24 cellular contexts compared by ENCODE assay signal in the genomic region with DNA sequence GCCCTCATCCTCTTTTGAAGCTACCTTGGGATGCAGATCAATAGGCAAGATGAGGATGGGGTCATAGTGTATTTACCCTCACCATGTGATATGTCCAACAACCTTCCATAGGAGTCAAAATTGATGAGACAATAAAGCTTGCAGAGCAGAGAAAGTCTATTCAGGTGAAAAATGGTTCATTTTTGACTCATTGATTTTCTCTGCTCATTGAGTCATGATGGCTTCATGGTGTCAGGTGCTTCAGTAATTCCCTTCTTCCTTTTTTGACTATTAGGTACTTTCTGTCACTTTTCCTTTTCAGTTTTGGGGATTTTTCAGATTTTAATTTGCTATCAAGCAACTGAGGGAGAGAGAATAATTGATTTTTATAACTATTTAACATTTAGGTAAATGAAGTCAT. TPM values are rescaled to one million over a fixed set of nuclear protein-coding genes. Genes with fewer than 3 reads are reported as not detected.
DNase-seq lines count a peak whose midpoint lies in the region; ATAC-seq and TF ChIP-seq lines count a peak whose summit lies in the region.
"Had no signal": no experiment of that assay in that cellular context is flagged by ENCODE, and none has a peak within 500 bp of the region (broad histone marks: within the 10 kb centered on the region; RNA-seq: fewer than 3 reads in every experiment).

No MANE protein-coding gene starts in this region.

- no peaks in the 10 kb centered on the region for H3K36me3 Mint-ChIP-seq in activated CD8-positive, alpha-beta T cell treated with anti-CD3 and anti-CD28 coated beads for 36 hours (ENCODE audit: low read depth)
- H3K36me3 Mint-ChIP-seq in activated CD8-positive, alpha-beta T cell treated with anti-CD3 and anti-CD28 coated beads, Interleukin-2, amount 10 ng/mL, durations not matched to agents 7 days and 5 days (ENCODE audit: low read depth) = no peaks in the 10 kb centered on the region
- no peaks in the 10 kb centered on the region for H3K36me3 Mint-ChIP-seq in activated naive CD4-positive, alpha-beta T cell treated with anti-CD3 and anti-CD28 coated beads, Interleukin-2, amount 50 U/mL, for 72 hours
- H3K36me3 Mint-ChIP-seq in activated T-helper 1 cell treated with anti-CD3 and anti-CD28 coated beads, Interleukin-12 subunit alpha, Interleukin-12 subunit beta, Interleukin-2, Interleukin-4 antibody, amounts not matched to agents 30 ng/mL and 10 ng/mL and 1 ng/mL, durations not matched to agents 14 hours and 24 hours and 36 hours (ENCODE audit: low read depth) = peaks cover 1% of the 10 kb centered on the region
- no peaks in the 10 kb centered on the region for H3K36me3 Mint-ChIP-seq in stimulated activated naive CD8-positive, alpha-beta T cell treated with anti-CD3 and anti-CD28 coated beads, Interleukin-15, Interleukin-2, amounts not matched to agents 100 ng/mL and 50 ng/mL, for 24 hours (ENCODE audit: low read depth)
- H3K36me3 Mint-ChIP-seq: CD4-positive, CD25-positive, alpha-beta regulatory T cell had no signal

- peaks cover 7% of the 10 kb centered on the region for H3K27me3 Mint-ChIP-seq in activated CD8-positive, alpha-beta T cell treated with anti-CD3 and anti-CD28 coated beads for 36 hours
- peaks cover 17% of the 10 kb centered on the region for H3K27me3 Mint-ChIP-seq in activated CD8-positive, alpha-beta T cell treated with anti-CD3 and anti-CD28 coated beads, Interleukin-2, amount 10 ng/mL, durations not matched to agents 7 days and 5 days (ENCODE audit: low read depth)
- H3K27me3 Mint-ChIP-seq in activated T-helper 1 cell treated with anti-CD3 and anti-CD28 coated beads, Interleukin-12 subunit alpha, Interleukin-12 subunit beta, Interleukin-2, Interleukin-4 antibody, amounts not matched to agents 30 ng/mL and 10 ng/mL and 1 ng/mL, durations not matched to agents 14 hours and 24 hours and 36 hours (ENCODE audit: insufficient read depth) = no peaks in the 10 kb centered on the region
- H3K27me3 Mint-ChIP-seq in stimulated activated naive CD8-positive, alpha-beta T cell treated with anti-CD3 and anti-CD28 coated beads, Interleukin-15, Interleukin-2, amounts not matched to agents 100 ng/mL and 50 ng/mL, for 24 hours = peaks cover 3% of the 10 kb centered on the region

- H3K4me3 Mint-ChIP-seq in activated CD8-positive, alpha-beta T cell treated with anti-CD3 and anti-CD28 coated beads for 36 hours = no peak overlapping the region
- H3K4me3 Mint-ChIP-seq in activated CD8-positive, alpha-beta T cell treated with anti-CD3 and anti-CD28 coated beads, Interleukin-2, amount 10 ng/mL, durations not matched to agents 7 days and 5 days = no peak overlapping the region
- H3K4me3 Mint-ChIP-seq in activated T-helper 1 cell treated with anti-CD3 and anti-CD28 coated beads, Interleukin-12 subunit alpha, Interleukin-12 subunit beta, Interleukin-2, Interleukin-4 antibody, amounts not matched to agents 30 ng/mL and 10 ng/mL and 1 ng/mL, durations not matched to agents 14 hours and 24 hours and 36 hours = peak overlapping the region; percentile 30
- peak overlapping the region; percentile 4 for H3K4me3 Mint-ChIP-seq in stimulated activated naive CD8-positive, alpha-beta T cell treated with anti-CD3 and anti-CD28 coated beads, Interleukin-15, Interleukin-2, amounts not matched to agents 100 ng/mL and 50 ng/mL, for 24 hours
- H3K4me3 Mint-ChIP-seq: CD4-positive, CD25-positive, alpha-beta regulatory T cell had no signal

- no peaks in the 10 kb centered on the region for H3K9me3 Mint-ChIP-seq in activated CD8-positive, alpha-beta T cell treated with anti-CD3 and anti-CD28 coated beads for 36 hours
- H3K9me3 Mint-ChIP-seq in activated CD8-positive, alpha-beta T cell treated with anti-CD3 and anti-CD28 coated beads, Interleukin-2, amount 10 ng/mL, durations not matched to agents 7 days and 5 days (ENCODE audit: insufficient read depth) = no peaks in the 10 kb centered on the region
- peaks cover 4% of the 10 kb centered on the region in 2 donors for H3K9me3 Mint-ChIP-seq in activated naive CD4-positive, alpha-beta T cell treated with anti-CD3 and anti-CD28 coated beads, Interleukin-2, amount 50 U/mL, for 72 hours
- no peaks in the 10 kb centered on the region for H3K9me3 Mint-ChIP-seq in activated T-helper 1 cell treated with anti-CD3 and anti-CD28 coated beads, Interleukin-12 subunit alpha, Interleukin-12 subunit beta, Interleukin-2, Interleukin-4 antibody, amounts not matched to agents 30 ng/mL and 10 ng/mL and 1 ng/mL, durations not matched to agents 14 hours and 24 hours and 36 hours
- H3K9me3 Mint-ChIP-seq in stimulated activated naive CD8-positive, alpha-beta T cell treated with anti-CD3 and anti-CD28 coated beads, Interleukin-15, Interleukin-2, amounts not matched to agents 100 ng/mL and 50 ng/mL, for 24 hours = peaks cover 4% of the 10 kb centered on the region

- DNase-seq in activated CD8-positive, alpha-beta T cell treated with anti-CD3 and anti-CD28 coated beads for 36 hours = no peak
- no peak for DNase-seq in activated CD8-positive, alpha-beta T cell treated with anti-CD3 and anti-CD28 coated beads, Interleukin-2, amount 10 ng/mL, durations not matched to agents 7 days and 5 days
- no peak for DNase-seq in activated naive CD4-positive, alpha-beta T cell treated with anti-CD3 and anti-CD28 coated beads, Interleukin-2, amount 50 U/mL, for 72 hours (ENCODE audit: low spot score in 2 of 2)
- DNase-seq in activated naive CD4-positive, alpha-beta T cell treated with anti-CD3 and anti-CD28 coated beads, Interleukin-2, amount 50 U/mL, for 16 hours = no peak
- DNase-seq in activated T-helper 1 cell treated with anti-CD3 and anti-CD28 coated beads, Interleukin-12 subunit alpha, Interleukin-12 subunit beta, Interleukin-2, Interleukin-4 antibody, amounts not matched to agents 30 ng/mL and 10 ng/mL and 1 ng/mL, durations not matched to agents 14 hours and 24 hours and 36 hours (ENCODE audit: low spot score) = no peak
- no peak for DNase-seq in NCI-H187 (lab: John Stamatoyannopoulos, UW)
- DNase-seq: CD4-positive, CD25-positive, alpha-beta regulatory T cell; DMS53; HCEC 1CT; IMR-90; KG1; MM.1S; NCI-H2029 treated with DMSO at 0.1 percent for 48 hours; NCI-H446 treated with DMSO at 0.1 percent for 48 hours; NCI-H526; NCI-H82; Right ventricle myocardium superior; RPMI8226 had no signal

- intact Hi-C loops in activated CD8-positive, alpha-beta T cell treated with anti-CD3 and anti-CD28 coated beads for 36 hours (cut with micrococcal nuclease) = no loop called here
- intact Hi-C loops in activated T-helper 1 cell treated with anti-CD3 and anti-CD28 coated beads, Interleukin-12 subunit alpha, Interleukin-12 subunit beta, Interleukin-2, Interleukin-4 antibody, amounts not matched to agents 30 ng/mL and 10 ng/mL and 1 ng/mL, durations not matched to agents 14 hours and 24 hours and 36 hours (cut with micrococcal nuclease) = loop anchor here (1.0 kb wide), 1 partner anchor 30 kb away; no protein-coding TSS in a partner anchor

- no peak overlapping the region for H3K27ac Mint-ChIP-seq in activated CD8-positive, alpha-beta T cell treated with anti-CD3 and anti-CD28 coated beads for 36 hours
- H3K27ac Mint-ChIP-seq in activated CD8-positive, alpha-beta T cell treated with anti-CD3 and anti-CD28 coated beads, Interleukin-2, amount 10 ng/mL, durations not matched to agents 7 days and 5 days = no peak overlapping the region
- H3K27ac Mint-ChIP-seq in activated naive CD4-positive, alpha-beta T cell treated with anti-CD3 and anti-CD28 coated beads, Interleukin-2, amount 50 U/mL, for 72 hours = peak overlapping the region; percentile 72 to 85
- H3K27ac Mint-ChIP-seq in activated T-helper 1 cell treated with anti-CD3 and anti-CD28 coated beads, Interleukin-12 subunit alpha, Interleukin-12 subunit beta, Interleukin-2, Interleukin-4 antibody, amounts not matched to agents 30 ng/mL and 10 ng/mL and 1 ng/mL, durations not matched to agents 14 hours and 24 hours and 36 hours = peak overlapping the region; percentile 79
- peak overlapping the region; percentile 71 for H3K27ac Mint-ChIP-seq in stimulated activated naive CD8-positive, alpha-beta T cell treated with anti-CD3 and anti-CD28 coated beads, Interleukin-15, Interleukin-2, amounts not matched to agents 100 ng/mL and 50 ng/mL, for 24 hours
- H3K27ac Mint-ChIP-seq: CD4-positive, CD25-positive, alpha-beta regulatory T cell had no signal

- POLR2A ChIA-PET in activated CD8-positive, alpha-beta T cell treated with anti-CD3 and anti-CD28 coated beads for 36 hours (lab: Charles Lee) = no interaction called here
- POLR2A ChIA-PET in activated CD8-positive, alpha-beta T cell treated with anti-CD3 and anti-CD28 coated beads, Interleukin-2, amount 10 ng/mL, durations not matched to agents 7 days and 5 days (lab: Charles Lee) = no interaction called here

- CTCF ChIA-PET in activated CD8-positive, alpha-beta T cell treated with anti-CD3 and anti-CD28 coated beads for 36 hours (lab: Charles Lee) = interaction anchor here (0.9 to 1.5 kb wide), 2 partner anchors 10 to 65 kb away, joined by 3 to 5 read pairs; no protein-coding TSS in a partner anchor
- CTCF ChIA-PET in activated CD8-positive, alpha-beta T cell treated with anti-CD3 and anti-CD28 coated beads, Interleukin-2, amount 10 ng/mL, durations not matched to agents 7 days and 5 days (lab: Charles Lee) = no interaction called here

- peaks cover 32% of the 10 kb centered on the region for H3K4me1 Mint-ChIP-seq in activated CD8-positive, alpha-beta T cell treated with anti-CD3 and anti-CD28 coated beads for 36 hours (ENCODE audit: low read depth)
- H3K4me1 Mint-ChIP-seq in activated CD8-positive, alpha-beta T cell treated with anti-CD3 and anti-CD28 coated beads, Interleukin-2, amount 10 ng/mL, durations not matched to agents 7 days and 5 days (ENCODE audit: low read depth) = peaks cover 14% of the 10 kb centered on the region
- peaks cover 50% of the 10 kb centered on the region for H3K4me1 Mint-ChIP-seq in activated T-helper 1 cell treated with anti-CD3 and anti-CD28 coated beads, Interleukin-12 subunit alpha, Interleukin-12 subunit beta, Interleukin-2, Interleukin-4 antibody, amounts not matched to agents 30 ng/mL and 10 ng/mL and 1 ng/mL, durations not matched to agents 14 hours and 24 hours and 36 hours (ENCODE audit: low read depth)
- peaks cover 47% of the 10 kb centered on the region for H3K4me1 Mint-ChIP-seq in stimulated activated naive CD8-positive, alpha-beta T cell treated with anti-CD3 and anti-CD28 coated beads, Interleukin-15, Interleukin-2, amounts not matched to agents 100 ng/mL and 50 ng/mL, for 24 hours (ENCODE audit: low read depth)

- peak; percentile 41 for ATAC-seq in activated CD8-positive, alpha-beta T cell treated with anti-CD3 and anti-CD28 coated beads for 36 hours
- ATAC-seq in activated CD8-positive, alpha-beta T cell treated with anti-CD3 and anti-CD28 coated beads, Interleukin-2, amount 10 ng/mL, durations not matched to agents 7 days and 5 days = no peak
- peak; percentile 70 to 78 for ATAC-seq in activated naive CD4-positive, alpha-beta T cell treated with anti-CD3 and anti-CD28 coated beads, Interleukin-2, amount 50 U/mL, for 72 hours
- ATAC-seq in HG02938 (IDR thresholded peaks at IDR 0.05; ENCODE audit: unreplicated experiment) = no peak

- no peak for TF ChIP-seq CTCF in activated CD8-positive, alpha-beta T cell treated with anti-CD3 and anti-CD28 coated beads for 36 hours (IDR thresholded peaks at IDR 0.05)

RNA-seq across cellular contexts. Expression of gene IL2, which starts 55.9 kb away (rescaled TPM):
- total RNA-seq in activated CD8-positive, alpha-beta T cell treated with anti-CD3 and anti-CD28 coated beads for 36 hours = 1 to 10 TPM; 5.4 to 8.9 TPM
- total RNA-seq in activated CD8-positive, alpha-beta T cell treated with anti-CD3 and anti-CD28 coated beads, Interleukin-2, amount 10 ng/mL, durations not matched to agents 7 days and 5 days = under 1 TPM in 1 of 2 experiments, not detected in 1; 0.60 TPM
- 100 to 1,000 TPM; 110 to 171 TPM for total RNA-seq in activated naive CD4-positive, alpha-beta T cell treated with anti-CD3 and anti-CD28 coated beads, Interleukin-2, amount 50 U/mL, for 72 hours
- total RNA-seq in activated T-helper 1 cell treated with anti-CD3 and anti-CD28 coated beads, Interleukin-12 subunit alpha, Interleukin-12 subunit beta, Interleukin-2, Interleukin-4 antibody, amounts not matched to agents 30 ng/mL and 10 ng/mL and 1 ng/mL, durations not matched to agents 14 hours and 24 hours and 36 hours = 595 and 611 TPM in 2 replicates
- total RNA-seq: Daoy, G401, H1, IMR-90, Right ventricle myocardium superior, SJSA1 had no signal

Comparison
In these comparisons a context has a peak if more than half of its experiments do, and no peak if none do; other contexts are left out.
1. ATAC-seq: peak in activated CD8-positive, alpha-beta T cell treated with anti-CD3 and anti-CD28 coated beads for 36 hours (single experiment) and activated naive CD4-positive, alpha-beta T cell treated with anti-CD3 and anti-CD28 coated beads, Interleukin-2, amount 50 U/mL, for 72 hours (2 of 2); none in activated CD8-positive, alpha-beta T cell treated with anti-CD3 and anti-CD28 coated beads, Interleukin-2, amount 10 ng/mL, durations not matched to agents 7 days and 5 days (single experiment) and HG02938 (single experiment).
2. H3K27ac Mint-ChIP-seq: peak in activated naive CD4-positive, alpha-beta T cell treated with anti-CD3 and anti-CD28 coated beads, Interleukin-2, amount 50 U/mL, for 72 hours (2 of 2), activated T-helper 1 cell treated with anti-CD3 and anti-CD28 coated beads, Interleukin-12 subunit alpha, Interleukin-12 subunit beta, Interleukin-2, Interleukin-4 antibody, amounts not matched to agents 30 ng/mL and 10 ng/mL and 1 ng/mL, durations not matched to agents 14 hours and 24 hours and 36 hours (single experiment) and stimulated activated naive CD8-positive, alpha-beta T cell treated with anti-CD3 and anti-CD28 coated beads, Interleukin-15, Interleukin-2, amounts not matched to agents 100 ng/mL and 50 ng/mL, for 24 hours (single experiment); none in activated CD8-positive, alpha-beta T cell treated with anti-CD3 and anti-CD28 coated beads for 36 hours (single experiment) and activated CD8-positive, alpha-beta T cell treated with anti-CD3 and anti-CD28 coated beads, Interleukin-2, amount 10 ng/mL, durations not matched to agents 7 days and 5 days (single experiment).
3. H3K4me3 Mint-ChIP-seq: peak in activated T-helper 1 cell treated with anti-CD3 and anti-CD28 coated beads, Interleukin-12 subunit alpha, Interleukin-12 subunit beta, Interleukin-2, Interleukin-4 antibody, amounts not matched to agents 30 ng/mL and 10 ng/mL and 1 ng/mL, durations not matched to agents 14 hours and 24 hours and 36 hours (single experiment) and stimulated activated naive CD8-positive, alpha-beta T cell treated with anti-CD3 and anti-CD28 coated beads, Interleukin-15, Interleukin-2, amounts not matched to agents 100 ng/mL and 50 ng/mL, for 24 hours (single experiment); none in activated CD8-positive, alpha-beta T cell treated with anti-CD3 and anti-CD28 coated beads for 36 hours (single experiment) and activated CD8-positive, alpha-beta T cell treated with anti-CD3 and anti-CD28 coated beads, Interleukin-2, amount 10 ng/mL, durations not matched to agents 7 days and 5 days (single experiment).
4. RNA of gene IL2, which starts 55.9 kb away (total RNA-seq): 595 to 611 TPM in activated T-helper 1 cell treated with anti-CD3 and anti-CD28 coated beads, Interleukin-12 subunit alpha, Interleukin-12 subunit beta, Interleukin-2, Interleukin-4 antibody, amounts not matched to agents 30 ng/mL and 10 ng/mL and 1 ng/mL, durations not matched to agents 14 hours and 24 hours and 36 hours and 110 to 171 TPM in activated naive CD4-positive, alpha-beta T cell treated with anti-CD3 and anti-CD28 coated beads, Interleukin-2, amount 50 U/mL, for 72 hours; 5.4 to 8.9 TPM in activated CD8-positive, alpha-beta T cell treated with anti-CD3 and anti-CD28 coated beads for 36 hours and 0.60 TPM in activated CD8-positive, alpha-beta T cell treated with anti-CD3 and anti-CD28 coated beads, Interleukin-2, amount 10 ng/mL, durations not matched to agents 7 days and 5 days; every median in the first group is over 10 times any median in the second.